12 cellular contexts compared by ENCODE assay signal in genomic region chr16:84543931-84544776, GRCh38. TPM values are rescaled to one million over a fixed set of nuclear protein-coding genes. Genes with fewer than 3 reads are reported as not detected.
DNase-seq lines count a peak whose midpoint lies in the region; ATAC-seq lines count a peak whose summit lies in the region.
"Had no signal": no experiment of that assay in that cellular context is flagged by ENCODE, and none has a peak within 500 bp of the region (broad histone marks: within the 10 kb centered on the region; RNA-seq: fewer than 3 reads in every experiment).

No MANE protein-coding gene starts in this region.

- H3K27me3 Mint-ChIP-seq in activated CD4-positive, alpha-beta T cell treated with anti-CD3 and anti-CD28 coated beads, Interleukin-2, amount 10 ng/mL, durations not matched to agents 7 days and 5 days: peaks cover 6% of the 10 kb centered on the region
- no peaks in the 10 kb centered on the region for H3K27me3 Mint-ChIP-seq in stimulated activated naive CD8-positive, alpha-beta T cell treated with anti-CD3 and anti-CD28 coated beads, Interleukin-15, Interleukin-2, amounts not matched to agents 100 ng/mL and 50 ng/mL, for 24 hours

- CTCF ChIA-PET in activated CD4-positive, alpha-beta T cell treated with anti-CD3 and anti-CD28 coated beads, Interleukin-2, amount 10 ng/mL, durations not matched to agents 7 days and 5 days (lab: Charles Lee): interaction anchor here (0.6 to 2.1 kb wide), 3 partner anchors 11 to 56 kb away, joined by 3 to 6 read pairs (median 5); no protein-coding TSS in a partner anchor

- DNase-seq in activated CD4-positive, alpha-beta T cell treated with anti-CD3 and anti-CD28 coated beads for 1 hour: peak; percentile 15
- DNase-seq in activated CD4-positive, alpha-beta T cell treated with anti-CD3 and anti-CD28 coated beads, Interleukin-2, amount 10 ng/mL, durations not matched to agents 7 days and 5 days: no peak
- peak; percentile 56 to 63 for DNase-seq in activated CD4-positive, alpha-beta T cell treated with anti-CD3 and anti-CD28 coated beads, Interleukin-2, amount 50 U/mL, for 4 hours
- DNase-seq in left kidney (ENCODE audit: low read depth, low spot score): peak; percentile 95
- DNase-seq in dedifferentiated amniotic fluid mesenchymal stem cell (ENCODE audit: extremely low spot score): no peak
- DNase-seq in inferior parietal cortex (ENCODE audit: extremely low spot score): no peak
- DNase-seq: effector memory CD8-positive, alpha-beta T cell; NCI-H774; testis had no signal

- no peak for ATAC-seq in GM18870 (IDR thresholded peaks at IDR 0.05; ENCODE audit: unreplicated experiment)
- ATAC-seq: effector memory CD8-positive, alpha-beta T cell; GM12878 had no signal

- POLR2A ChIA-PET in activated CD4-positive, alpha-beta T cell treated with anti-CD3 and anti-CD28 coated beads, Interleukin-2, amount 10 ng/mL, durations not matched to agents 7 days and 5 days (lab: Charles Lee): no interaction called here

- peaks cover 21% of the 10 kb centered on the region for H3K4me1 Mint-ChIP-seq in activated CD4-positive, alpha-beta T cell treated with anti-CD3 and anti-CD28 coated beads, Interleukin-2, amount 10 ng/mL, durations not matched to agents 7 days and 5 days
- H3K4me1 Mint-ChIP-seq in stimulated activated naive CD8-positive, alpha-beta T cell treated with anti-CD3 and anti-CD28 coated beads, Interleukin-15, Interleukin-2, amounts not matched to agents 100 ng/mL and 50 ng/mL, for 24 hours (ENCODE audit: low read depth): peaks cover 54% of the 10 kb centered on the region

- no peak overlapping the region for H3K27ac Mint-ChIP-seq in activated CD4-positive, alpha-beta T cell treated with anti-CD3 and anti-CD28 coated beads, Interleukin-2, amount 10 ng/mL, durations not matched to agents 7 days and 5 days
- peak overlapping the region; percentile 83 for H3K27ac Mint-ChIP-seq in stimulated activated naive CD8-positive, alpha-beta T cell treated with anti-CD3 and anti-CD28 coated beads, Interleukin-15, Interleukin-2, amounts not matched to agents 100 ng/mL and 50 ng/mL, for 24 hours
- H3K27ac Mint-ChIP-seq: effector memory CD8-positive, alpha-beta T cell had no signal

- H3K9me3 Mint-ChIP-seq in activated CD4-positive, alpha-beta T cell treated with anti-CD3 and anti-CD28 coated beads, Interleukin-2, amount 10 ng/mL, durations not matched to agents 7 days and 5 days: no peaks in the 10 kb centered on the region
- no peaks in the 10 kb centered on the region for H3K9me3 Mint-ChIP-seq in stimulated activated naive CD8-positive, alpha-beta T cell treated with anti-CD3 and anti-CD28 coated beads, Interleukin-15, Interleukin-2, amounts not matched to agents 100 ng/mL and 50 ng/mL, for 24 hours
- H3K9me3 Mint-ChIP-seq: effector memory CD8-positive, alpha-beta T cell had no signal

- H3K4me3 Mint-ChIP-seq in activated CD4-positive, alpha-beta T cell treated with anti-CD3 and anti-CD28 coated beads, Interleukin-2, amount 10 ng/mL, durations not matched to agents 7 days and 5 days: no peak overlapping the region
- H3K4me3 Mint-ChIP-seq in stimulated activated naive CD8-positive, alpha-beta T cell treated with anti-CD3 and anti-CD28 coated beads, Interleukin-15, Interleukin-2, amounts not matched to agents 100 ng/mL and 50 ng/mL, for 24 hours: peak overlapping the region; percentile 39

- H3K36me3 Mint-ChIP-seq in activated CD4-positive, alpha-beta T cell treated with anti-CD3 and anti-CD28 coated beads, Interleukin-2, amount 10 ng/mL, durations not matched to agents 7 days and 5 days (ENCODE audit: low read depth): no peaks in the 10 kb centered on the region
- H3K36me3 Mint-ChIP-seq in stimulated activated naive CD8-positive, alpha-beta T cell treated with anti-CD3 and anti-CD28 coated beads, Interleukin-15, Interleukin-2, amounts not matched to agents 100 ng/mL and 50 ng/mL, for 24 hours (ENCODE audit: low read depth): peaks cover 12% of the 10 kb centered on the region

RNA-seq across cellular contexts. Expression of gene MEAK7, which starts 39.7 kb away (rescaled TPM):
- total RNA-seq in activated CD4-positive, alpha-beta T cell treated with anti-CD3 and anti-CD28 coated beads, Interleukin-2, amount 10 ng/mL, durations not matched to agents 7 days and 5 days: 1 to 10 TPM; 8.8 to 10.0 TPM

Comparison
In these comparisons a context has a peak if more than half of its experiments do, and no peak if none do; other contexts are left out.
1. DNase-seq: peak in activated CD4-positive, alpha-beta T cell treated with anti-CD3 and anti-CD28 coated beads for 1 hour (single experiment), activated CD4-positive, alpha-beta T cell treated with anti-CD3 and anti-CD28 coated beads, Interleukin-2, amount 50 U/mL, for 4 hours (2 of 2) and left kidney (single experiment); none in activated CD4-positive, alpha-beta T cell treated with anti-CD3 and anti-CD28 coated beads, Interleukin-2, amount 10 ng/mL, durations not matched to agents 7 days and 5 days (single experiment), dedifferentiated amniotic fluid mesenchymal stem cell (single experiment) and inferior parietal cortex (single experiment).